Comparison of ENCODE assay signal across 16 cellular contexts in genomic region chr1:206524739-206525364, GRCh38. TPM values are rescaled to one million over a fixed set of nuclear protein-coding genes. Genes with fewer than 3 reads are reported as not detected.
DNase-seq lines count a peak whose midpoint lies in the region; ATAC-seq, FAIRE-seq and TF ChIP-seq lines count a peak whose summit lies in the region.
"Had no signal": no experiment of that assay in that cellular context is flagged by ENCODE, and none has a peak within 500 bp of the region (broad histone marks: within the 10 kb centered on the region; RNA-seq: fewer than 3 reads in every experiment).

No MANE protein-coding gene starts in this region.

- TF ChIP-seq POLR2A in GM12891 (IDR thresholded peaks at IDR 0.05; ENCODE audit: low read depth, low read length): no peak

- H3K9me3 ChIP-seq in effector memory CD4-positive, alpha-beta T cell (ENCODE audit: control insufficient read depth, low read length): no peaks in the 10 kb centered on the region
- H3K9me3 ChIP-seq: thyroid gland had no signal

- H3K36me3 ChIP-seq in effector memory CD4-positive, alpha-beta T cell (ENCODE audit: control insufficient read depth, insufficient read depth, low read length): no peaks in the 10 kb centered on the region
- H3K36me3 ChIP-seq: thyroid gland had no signal

- H3K27ac ChIP-seq in effector memory CD4-positive, alpha-beta T cell (ENCODE audit: insufficient read depth, low read length, poor library complexity, severe bottlenecking): no peak overlapping the region
- H3K27ac ChIP-seq: BLaER1, thyroid gland had no signal

- no peaks in the 10 kb centered on the region for H3K36me3 Mint-ChIP-seq in activated naive CD8-positive, alpha-beta T cell treated with anti-CD3 and anti-CD28 coated beads, Interleukin-2, amount 50 U/mL, for 24 hours (ENCODE audit: low read depth)

- H3K27me3 ChIP-seq in effector memory CD4-positive, alpha-beta T cell (replicated peaks; ENCODE audit: control insufficient read depth, insufficient read depth, low read length, poor library complexity, severe bottlenecking): no peaks in the 10 kb centered on the region
- H3K27me3 ChIP-seq: BLaER1, thyroid gland had no signal

- peak; percentile 15 for ATAC-seq in activated naive CD8-positive, alpha-beta T cell treated with anti-CD3 and anti-CD28 coated beads, Interleukin-2, amount 50 U/mL, for 24 hours

- H3K9me3 Mint-ChIP-seq in activated naive CD8-positive, alpha-beta T cell treated with anti-CD3 and anti-CD28 coated beads, Interleukin-2, amount 50 U/mL, for 24 hours: no peaks in the 10 kb centered on the region
- H3K9me3 Mint-ChIP-seq: HFFc6 had no signal

- peaks cover 4% of the 10 kb centered on the region for H3K4me1 Mint-ChIP-seq in activated naive CD8-positive, alpha-beta T cell treated with anti-CD3 and anti-CD28 coated beads, Interleukin-2, amount 50 U/mL, for 24 hours

- DNase-seq in GM12891 (ENCODE audit: insufficient read length, low spot score) (no peak), HT1080 (ENCODE audit: low read depth) (peak; percentile 44), mucosa of gallbladder (ENCODE audit: low spot score) (peak; percentile 47), NCI-H345 treated with DMSO at 0.1 percent for 48 hours (lab: John Stamatoyannopoulos, UW; ENCODE audit: unreplicated experiment) (no peak)
- no peak for DNase-seq in activated naive CD8-positive, alpha-beta T cell treated with anti-CD3 and anti-CD28 coated beads, Interleukin-2, amount 50 U/mL, for 24 hours
- DNase-seq in effector memory CD4-positive, alpha-beta T cell: no peak
- DNase-seq in effector CD4-positive, alpha-beta T cell: no peak
- DNase-seq: activated naive CD4-positive, alpha-beta T cell treated with Interleukin-2 at 50 U/mL for 16 hours; dermis blood vessel endothelial cell; HFFc6; NCI-H82; stimulated activated CD4-positive, alpha-beta T cell treated with anti-CD3 and anti-CD28 coated beads, Interleukin-4, amount 100 ng/mL, for 1 hour; T-helper 1 cell; thyroid gland had no signal

- no peak overlapping the region for H3K27ac Mint-ChIP-seq in activated naive CD8-positive, alpha-beta T cell treated with anti-CD3 and anti-CD28 coated beads, Interleukin-2, amount 50 U/mL, for 24 hours
- H3K27ac Mint-ChIP-seq: HFFc6 had no signal

- no peaks in the 10 kb centered on the region for H3K27me3 Mint-ChIP-seq in activated naive CD8-positive, alpha-beta T cell treated with anti-CD3 and anti-CD28 coated beads, Interleukin-2, amount 50 U/mL, for 24 hours

- FAIRE-seq in GM12891 (lab: Jason Lieb, UNC): peak; percentile 85
- FAIRE-seq: islet of Langerhans had no signal

- no peaks in the 10 kb centered on the region for H3K4me1 ChIP-seq in effector memory CD4-positive, alpha-beta T cell (ENCODE audit: control insufficient read depth, insufficient read depth, low read length, poor library complexity, severe bottlenecking)
- H3K4me1 ChIP-seq: thyroid gland had no signal

- H3K4me3 ChIP-seq in effector memory CD4-positive, alpha-beta T cell (ENCODE audit: insufficient read depth, low read depth, low read length, poor library complexity, severe bottlenecking): no peak overlapping the region
- H3K4me3 ChIP-seq: BLaER1, thyroid gland had no signal

- no peak overlapping the region for H3K4me3 Mint-ChIP-seq in activated naive CD8-positive, alpha-beta T cell treated with anti-CD3 and anti-CD28 coated beads, Interleukin-2, amount 50 U/mL, for 24 hours
- H3K4me3 Mint-ChIP-seq: HFFc6 had no signal

TF ChIP-seq in GM12891, 5 proteins besides CTCF, POLR2A, EP300 and RAD21:
- TF ChIP-seq POU2F2 (IDR thresholded peaks at IDR 0.05; ENCODE audit: low read depth, low read length) (no peak), PAX5 (IDR thresholded peaks at IDR 0.05; ENCODE audit: insufficient read depth, low read length, severe bottlenecking) (no peak), POLR2AphosphoS5 (IDR thresholded peaks at IDR 0.05; ENCODE audit: low read depth, low read length) (no peak), TAF1 (IDR thresholded peaks at IDR 0.05; ENCODE audit: low read depth, low read length) (no peak), SPI1 (IDR thresholded peaks at IDR 0.05; ENCODE audit: low read depth, low read length) (no peak)

RNA-seq across cellular contexts. Expression of gene RASSF5, which starts 17.5 kb away (rescaled TPM):
- polyA plus RNA-seq in GM12891 (2012; ENCODE audit: low read depth, missing spikeins): 51.8 TPM
- 8.5 and 9.0 TPM in 2 replicates for total RNA-seq in HT1080 (2014; rRNA removed; shearing (Covaris generic))
- 4.8 and 5.2 TPM in 2 replicates for polyA plus RNA-seq in HT1080 (2015; cell fraction: cytosol; rRNA removed)
- 2.9 and 4.3 TPM in 2 replicates for polyA plus RNA-seq in HT1080 (2015; cell fraction: nucleus; rRNA removed)
- 49.5 TPM for total RNA-seq in mucosa of gallbladder

RNA-seq across cellular contexts. Expression of gene IKBKE, which starts 54.6 kb away (rescaled TPM):
- 12.4 TPM for polyA plus RNA-seq in GM12891 (2012; ENCODE audit: low read depth, missing spikeins)
- total RNA-seq in HT1080 (2014; rRNA removed; shearing (Covaris generic)): 13.8 and 14.3 TPM in 2 replicates
- polyA plus RNA-seq in HT1080 (2015; cell fraction: cytosol; rRNA removed): 8.4 and 8.7 TPM in 2 replicates
- polyA plus RNA-seq in HT1080 (2015; cell fraction: nucleus; rRNA removed): 16.1 and 18.6 TPM in 2 replicates
- 11.7 TPM for total RNA-seq in mucosa of gallbladder

Comparison
In these comparisons a context has a peak if more than half of its experiments do, and no peak if none do; other contexts are left out.
1. DNase-seq: peak in HT1080 (single experiment) and mucosa of gallbladder (single experiment); none in GM12891 (single experiment), activated naive CD8-positive, alpha-beta T cell treated with anti-CD3 and anti-CD28 coated beads, Interleukin-2, amount 50 U/mL, for 24 hours (single experiment), NCI-H345 treated with DMSO at 0.1 percent for 48 hours (single experiment), effector memory CD4-positive, alpha-beta T cell (0 of 3) and effector CD4-positive, alpha-beta T cell (single experiment).